1 cellular context compared by ENCODE assay signal in genomic region chr22:50146440-50147228, GRCh38.
TF ChIP-seq lines count a peak whose summit lies in the region.

No MANE protein-coding gene starts in this region.

TF ChIP-seq in HepG2, 621 proteins besides CTCF, POLR2A, EP300 and RAD21 (continues in another document):
- TF ChIP-seq ETV6 (CRISPR knock-in tag; conservative IDR thresholded peaks at IDR 0.05) = no peak
- TF ChIP-seq, protein P1, sequence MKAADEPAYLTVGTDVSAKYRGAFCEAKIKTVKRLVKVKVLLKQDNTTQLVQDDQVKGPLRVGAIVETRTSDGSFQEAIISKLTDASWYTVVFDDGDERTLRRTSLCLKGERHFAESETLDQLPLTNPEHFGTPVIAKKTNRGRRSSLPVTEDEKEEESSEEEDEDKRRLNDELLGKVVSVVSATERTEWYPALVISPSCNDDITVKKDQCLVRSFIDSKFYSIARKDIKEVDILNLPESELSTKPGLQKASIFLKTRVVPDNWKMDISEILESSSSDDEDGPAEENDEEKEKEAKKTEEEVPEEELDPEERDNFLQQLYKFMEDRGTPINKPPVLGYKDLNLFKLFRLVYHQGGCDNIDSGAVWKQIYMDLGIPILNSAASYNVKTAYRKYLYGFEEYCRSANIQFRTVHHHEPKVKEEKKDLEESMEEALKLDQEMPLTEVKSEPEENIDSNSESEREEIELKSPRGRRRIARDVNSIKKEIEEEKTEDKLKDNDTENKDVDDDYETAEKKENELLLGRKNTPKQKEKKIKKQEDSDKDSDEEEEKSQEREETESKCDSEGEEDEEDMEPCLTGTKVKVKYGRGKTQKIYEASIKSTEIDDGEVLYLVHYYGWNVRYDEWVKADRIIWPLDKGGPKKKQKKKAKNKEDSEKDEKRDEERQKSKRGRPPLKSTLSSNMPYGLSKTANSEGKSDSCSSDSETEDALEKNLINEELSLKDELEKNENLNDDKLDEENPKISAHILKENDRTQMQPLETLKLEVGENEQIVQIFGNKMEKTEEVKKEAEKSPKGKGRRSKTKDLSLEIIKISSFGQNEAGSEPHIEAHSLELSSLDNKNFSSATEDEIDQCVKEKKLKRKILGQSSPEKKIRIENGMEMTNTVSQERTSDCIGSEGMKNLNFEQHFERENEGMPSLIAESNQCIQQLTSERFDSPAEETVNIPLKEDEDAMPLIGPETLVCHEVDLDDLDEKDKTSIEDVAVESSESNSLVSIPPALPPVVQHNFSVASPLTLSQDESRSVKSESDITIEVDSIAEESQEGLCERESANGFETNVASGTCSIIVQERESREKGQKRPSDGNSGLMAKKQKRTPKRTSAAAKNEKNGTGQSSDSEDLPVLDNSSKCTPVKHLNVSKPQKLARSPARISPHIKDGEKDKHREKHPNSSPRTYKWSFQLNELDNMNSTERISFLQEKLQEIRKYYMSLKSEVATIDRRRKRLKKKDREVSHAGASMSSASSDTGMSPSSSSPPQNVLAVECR (CRISPR knock-in tag; IDR thresholded peaks at IDR 0.05; ENCODE audit: borderline replicate concordance) = peak; percentile 73
- TF ChIP-seq ZNF180 (CRISPR knock-in tag; IDR thresholded peaks at IDR 0.05; ENCODE audit: borderline replicate concordance, low read depth) = no peak
- TF ChIP-seq NR2C2 (CRISPR knock-in tag; IDR thresholded peaks at IDR 0.05; ENCODE audit: borderline replicate concordance) = peak; percentile 91
- TF ChIP-seq, protein P2, sequence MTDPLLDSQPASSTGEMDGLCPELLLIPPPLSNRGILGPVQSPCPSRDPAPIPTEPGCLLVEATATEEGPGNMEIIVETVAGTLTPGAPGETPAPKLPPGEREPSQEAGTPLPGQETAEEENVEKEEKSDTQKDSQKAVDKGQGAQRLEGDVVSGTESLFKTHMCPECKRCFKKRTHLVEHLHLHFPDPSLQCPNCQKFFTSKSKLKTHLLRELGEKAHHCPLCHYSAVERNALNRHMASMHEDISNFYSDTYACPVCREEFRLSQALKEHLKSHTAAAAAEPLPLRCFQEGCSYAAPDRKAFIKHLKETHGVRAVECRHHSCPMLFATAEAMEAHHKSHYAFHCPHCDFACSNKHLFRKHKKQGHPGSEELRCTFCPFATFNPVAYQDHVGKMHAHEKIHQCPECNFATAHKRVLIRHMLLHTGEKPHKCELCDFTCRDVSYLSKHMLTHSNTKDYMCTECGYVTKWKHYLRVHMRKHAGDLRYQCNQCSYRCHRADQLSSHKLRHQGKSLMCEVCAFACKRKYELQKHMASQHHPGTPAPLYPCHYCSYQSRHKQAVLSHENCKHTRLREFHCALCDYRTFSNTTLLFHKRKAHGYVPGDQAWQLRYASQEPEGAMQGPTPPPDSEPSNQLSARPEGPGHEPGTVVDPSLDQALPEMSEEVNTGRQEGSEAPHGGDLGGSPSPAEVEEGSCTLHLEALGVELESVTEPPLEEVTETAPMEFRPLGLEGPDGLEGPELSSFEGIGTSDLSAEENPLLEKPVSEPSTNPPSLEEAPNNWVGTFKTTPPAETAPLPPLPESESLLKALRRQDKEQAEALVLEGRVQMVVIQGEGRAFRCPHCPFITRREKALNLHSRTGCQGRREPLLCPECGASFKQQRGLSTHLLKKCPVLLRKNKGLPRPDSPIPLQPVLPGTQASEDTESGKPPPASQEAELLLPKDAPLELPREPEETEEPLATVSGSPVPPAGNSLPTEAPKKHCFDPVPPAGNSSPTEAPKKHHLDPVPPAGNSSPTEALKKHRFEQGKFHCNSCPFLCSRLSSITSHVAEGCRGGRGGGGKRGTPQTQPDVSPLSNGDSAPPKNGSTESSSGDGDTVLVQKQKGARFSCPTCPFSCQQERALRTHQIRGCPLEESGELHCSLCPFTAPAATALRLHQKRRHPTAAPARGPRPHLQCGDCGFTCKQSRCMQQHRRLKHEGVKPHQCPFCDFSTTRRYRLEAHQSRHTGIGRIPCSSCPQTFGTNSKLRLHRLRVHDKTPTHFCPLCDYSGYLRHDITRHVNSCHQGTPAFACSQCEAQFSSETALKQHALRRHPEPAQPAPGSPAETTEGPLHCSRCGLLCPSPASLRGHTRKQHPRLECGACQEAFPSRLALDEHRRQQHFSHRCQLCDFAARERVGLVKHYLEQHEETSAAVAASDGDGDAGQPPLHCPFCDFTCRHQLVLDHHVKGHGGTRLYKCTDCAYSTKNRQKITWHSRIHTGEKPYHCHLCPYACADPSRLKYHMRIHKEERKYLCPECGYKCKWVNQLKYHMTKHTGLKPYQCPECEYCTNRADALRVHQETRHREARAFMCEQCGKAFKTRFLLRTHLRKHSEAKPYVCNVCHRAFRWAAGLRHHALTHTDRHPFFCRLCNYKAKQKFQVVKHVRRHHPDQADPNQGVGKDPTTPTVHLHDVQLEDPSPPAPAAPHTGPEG (CRISPR knock-in tag; IDR thresholded peaks at IDR 0.05) = no peak
- TF ChIP-seq KLF9 (CRISPR knock-in tag; IDR thresholded peaks at IDR 0.05; ENCODE audit: low read depth) = no peak
- TF ChIP-seq ZMYM4 (CRISPR knock-in tag; IDR thresholded peaks at IDR 0.05) = no peak
- no peak for TF ChIP-seq KDM5A (IDR thresholded peaks at IDR 0.05; ENCODE audit: borderline replicate concordance, low read length)
- TF ChIP-seq GATA4 (IDR thresholded peaks at IDR 0.05; ENCODE audit: borderline replicate concordance, low read depth) = no peak
- TF ChIP-seq NFRKB (IDR thresholded peaks at IDR 0.05) = no peak
- no peak for TF ChIP-seq ZNF674 (CRISPR knock-in tag; IDR thresholded peaks at IDR 0.05; ENCODE audit: low read depth)
- TF ChIP-seq ZNF343 (CRISPR knock-in tag; IDR thresholded peaks at IDR 0.05) = no peak
- 0 out of 2 replicates have a peak, but pooled peaks have one; percentile 25 for TF ChIP-seq ZFP41 (CRISPR knock-in tag; IDR thresholded peaks at IDR 0.05; ENCODE audit: borderline replicate concordance)
- peak; percentile 75 for TF ChIP-seq RXRA (CRISPR knock-in tag; IDR thresholded peaks at IDR 0.05)
- TF ChIP-seq MLLT10 (CRISPR knock-in tag; IDR thresholded peaks at IDR 0.05) = no peak
- no peak for TF ChIP-seq ZNF670 (CRISPR knock-in tag; IDR thresholded peaks at IDR 0.05; ENCODE audit: borderline replicate concordance)
- no peak for TF ChIP-seq ARNTL (CRISPR knock-in tag; IDR thresholded peaks at IDR 0.05)
- TF ChIP-seq, protein P3, sequence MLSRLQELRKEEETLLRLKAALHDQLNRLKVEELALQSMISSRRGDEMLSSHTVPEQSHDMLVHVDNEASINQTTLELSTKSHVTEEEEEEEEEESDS (CRISPR knock-in tag; IDR thresholded peaks at IDR 0.05; ENCODE audit: borderline replicate concordance) = no peak
- TF ChIP-seq IKZF1 (IDR thresholded peaks at IDR 0.05) = no peak
- TF ChIP-seq RBAK (CRISPR knock-in tag; IDR thresholded peaks at IDR 0.05) = no peak
- TF ChIP-seq, protein P4, sequence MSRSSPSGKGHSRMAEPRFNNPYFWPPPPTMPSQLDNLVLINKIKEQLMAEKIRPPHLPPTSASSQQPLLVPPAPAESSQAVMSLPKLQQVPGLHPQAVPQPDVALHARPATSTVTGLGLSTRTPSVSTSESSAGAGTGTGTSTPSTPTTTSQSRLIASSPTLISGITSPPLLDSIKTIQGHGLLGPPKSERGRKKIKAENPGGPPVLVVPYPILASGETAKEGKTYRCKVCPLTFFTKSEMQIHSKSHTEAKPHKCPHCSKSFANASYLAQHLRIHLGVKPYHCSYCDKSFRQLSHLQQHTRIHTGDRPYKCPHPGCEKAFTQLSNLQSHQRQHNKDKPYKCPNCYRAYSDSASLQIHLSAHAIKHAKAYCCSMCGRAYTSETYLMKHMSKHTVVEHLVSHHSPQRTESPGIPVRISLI (CRISPR knock-in tag; IDR thresholded peaks at IDR 0.05; ENCODE audit: borderline replicate concordance) = peak; percentile 97
- TF ChIP-seq SNAI1 (CRISPR knock-in tag; IDR thresholded peaks at IDR 0.05; ENCODE audit: borderline replicate concordance) = no peak
- TF ChIP-seq HNRNPL (IDR thresholded peaks at IDR 0.05; ENCODE audit: low read depth, low read length) = peak; percentile 94
- no peak for TF ChIP-seq HMGXB3 (CRISPR knock-in tag; IDR thresholded peaks at IDR 0.05; ENCODE audit: borderline replicate concordance)
- TF ChIP-seq REPIN1 (CRISPR knock-in tag; IDR thresholded peaks at IDR 0.05; ENCODE audit: borderline replicate concordance, low read depth) = no peak
- no peak for TF ChIP-seq PRPF4 (IDR thresholded peaks at IDR 0.05; ENCODE audit: low read depth, low read length, poor library complexity, severe bottlenecking)
- peak; percentile 47; the same call in 1 of the 2 replicates for TF ChIP-seq IRF2 (CRISPR knock-in tag; IDR thresholded peaks at IDR 0.05)
- TF ChIP-seq FOSL1 (CRISPR knock-in tag; IDR thresholded peaks at IDR 0.05; ENCODE audit: borderline replicate concordance) = no peak
- TF ChIP-seq ZNF839 (CRISPR knock-in tag; IDR thresholded peaks at IDR 0.05; ENCODE audit: borderline replicate concordance) = no peak
- TF ChIP-seq ZNF562 (CRISPR knock-in tag; IDR thresholded peaks at IDR 0.05; ENCODE audit: borderline replicate concordance) = no peak
- peak; percentile 94 for TF ChIP-seq ESRRA (CRISPR knock-in tag; IDR thresholded peaks at IDR 0.05; ENCODE audit: low read depth)
- TF ChIP-seq, protein P5, sequence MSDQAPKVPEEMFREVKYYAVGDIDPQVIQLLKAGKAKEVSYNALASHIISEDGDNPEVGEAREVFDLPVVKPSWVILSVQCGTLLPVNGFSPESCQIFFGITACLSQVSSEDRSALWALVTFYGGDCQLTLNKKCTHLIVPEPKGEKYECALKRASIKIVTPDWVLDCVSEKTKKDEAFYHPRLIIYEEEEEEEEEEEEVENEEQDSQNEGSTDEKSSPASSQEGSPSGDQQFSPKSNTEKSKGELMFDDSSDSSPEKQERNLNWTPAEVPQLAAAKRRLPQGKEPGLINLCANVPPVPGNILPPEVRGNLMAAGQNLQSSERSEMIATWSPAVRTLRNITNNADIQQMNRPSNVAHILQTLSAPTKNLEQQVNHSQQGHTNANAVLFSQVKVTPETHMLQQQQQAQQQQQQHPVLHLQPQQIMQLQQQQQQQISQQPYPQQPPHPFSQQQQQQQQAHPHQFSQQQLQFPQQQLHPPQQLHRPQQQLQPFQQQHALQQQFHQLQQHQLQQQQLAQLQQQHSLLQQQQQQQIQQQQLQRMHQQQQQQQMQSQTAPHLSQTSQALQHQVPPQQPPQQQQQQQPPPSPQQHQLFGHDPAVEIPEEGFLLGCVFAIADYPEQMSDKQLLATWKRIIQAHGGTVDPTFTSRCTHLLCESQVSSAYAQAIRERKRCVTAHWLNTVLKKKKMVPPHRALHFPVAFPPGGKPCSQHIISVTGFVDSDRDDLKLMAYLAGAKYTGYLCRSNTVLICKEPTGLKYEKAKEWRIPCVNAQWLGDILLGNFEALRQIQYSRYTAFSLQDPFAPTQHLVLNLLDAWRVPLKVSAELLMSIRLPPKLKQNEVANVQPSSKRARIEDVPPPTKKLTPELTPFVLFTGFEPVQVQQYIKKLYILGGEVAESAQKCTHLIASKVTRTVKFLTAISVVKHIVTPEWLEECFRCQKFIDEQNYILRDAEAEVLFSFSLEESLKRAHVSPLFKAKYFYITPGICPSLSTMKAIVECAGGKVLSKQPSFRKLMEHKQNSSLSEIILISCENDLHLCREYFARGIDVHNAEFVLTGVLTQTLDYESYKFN (CRISPR knock-in tag; conservative IDR thresholded peaks at IDR 0.05) = peak; percentile 86
- TF ChIP-seq, protein P6, sequence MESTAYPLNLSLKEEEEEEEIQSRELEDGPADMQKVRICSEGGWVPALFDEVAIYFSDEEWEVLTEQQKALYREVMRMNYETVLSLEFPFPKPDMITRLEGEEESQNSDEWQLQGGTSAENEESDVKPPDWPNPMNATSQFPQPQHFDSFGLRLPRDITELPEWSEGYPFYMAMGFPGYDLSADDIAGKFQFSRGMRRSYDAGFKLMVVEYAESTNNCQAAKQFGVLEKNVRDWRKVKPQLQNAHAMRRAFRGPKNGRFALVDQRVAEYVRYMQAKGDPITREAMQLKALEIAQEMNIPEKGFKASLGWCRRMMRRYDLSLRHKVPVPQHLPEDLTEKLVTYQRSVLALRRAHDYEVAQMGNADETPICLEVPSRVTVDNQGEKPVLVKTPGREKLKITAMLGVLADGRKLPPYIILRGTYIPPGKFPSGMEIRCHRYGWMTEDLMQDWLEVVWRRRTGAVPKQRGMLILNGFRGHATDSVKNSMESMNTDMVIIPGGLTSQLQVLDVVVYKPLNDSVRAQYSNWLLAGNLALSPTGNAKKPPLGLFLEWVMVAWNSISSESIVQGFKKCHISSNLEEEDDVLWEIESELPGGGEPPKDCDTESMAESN (CRISPR knock-in tag; conservative IDR thresholded peaks at IDR 0.05) = no peak
- TF ChIP-seq, protein P7, sequence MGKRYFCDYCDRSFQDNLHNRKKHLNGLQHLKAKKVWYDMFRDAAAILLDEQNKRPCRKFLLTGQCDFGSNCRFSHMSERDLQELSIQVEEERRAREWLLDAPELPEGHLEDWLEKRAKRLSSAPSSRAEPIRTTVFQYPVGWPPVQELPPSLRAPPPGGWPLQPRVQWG (CRISPR knock-in tag; IDR thresholded peaks at IDR 0.05; ENCODE audit: borderline replicate concordance, low read depth) = no peak
